In genomic region chr4:37893164-37893563, GRCh38 we compare ENCODE assay signal across 10 cellular contexts. TPM values are rescaled to one million over a fixed set of nuclear protein-coding genes. Genes with fewer than 3 reads are reported as not detected.
DNase-seq lines count a peak whose midpoint lies in the region; ATAC-seq and TF ChIP-seq lines count a peak whose summit lies in the region.
"Had no signal": no experiment of that assay in that cellular context is flagged by ENCODE, and none has a peak within 500 bp of the region (broad histone marks: within the 10 kb centered on the region; RNA-seq: fewer than 3 reads in every experiment).

No MANE protein-coding gene starts in this region.

- H3K36me3 Mint-ChIP-seq in CD8-positive, alpha-beta memory T cell, result peaks cover 0 to 12% (median 5%) of the 10 kb centered on the region in 3 donors
- H3K36me3 Mint-ChIP-seq in IgD-negative memory B cell, result peaks cover 1% of the 10 kb centered on the region
- peaks cover 26% of the 10 kb centered on the region for H3K36me3 Mint-ChIP-seq in activated naive CD8-positive, alpha-beta T cell treated with anti-CD3 and anti-CD28 coated beads, Interleukin-2, amount 10 ng/mL, durations not matched to agents 7 days and 5 days

- H3K36me3 ChIP-seq in CD8-positive, alpha-beta memory T cell (ENCODE audit: insufficient read depth, low read length), result no peaks in the 10 kb centered on the region
- H3K36me3 ChIP-seq in rectal smooth muscle tissue (ENCODE audit: control insufficient read depth, insufficient read depth, low read length), result no peaks in the 10 kb centered on the region
- no peaks in the 10 kb centered on the region for H3K36me3 ChIP-seq in left lung

- H3K27me3 Mint-ChIP-seq in CD8-positive, alpha-beta memory T cell, result no peaks in the 10 kb centered on the region
- no peaks in the 10 kb centered on the region for H3K27me3 Mint-ChIP-seq in IgD-negative memory B cell
- H3K27me3 Mint-ChIP-seq in activated naive CD8-positive, alpha-beta T cell treated with anti-CD3 and anti-CD28 coated beads, Interleukin-2, amount 10 ng/mL, durations not matched to agents 7 days and 5 days, result no peaks in the 10 kb centered on the region

- H3K4me3 Mint-ChIP-seq in CD8-positive, alpha-beta memory T cell, result peak overlapping the region in 6 of 7 donors; percentile 93 to 98 (median 98)
- H3K4me3 Mint-ChIP-seq in IgD-negative memory B cell, result peak overlapping the region; percentile 93 to 99 (median 97)
- peak overlapping the region; percentile 91 for H3K4me3 Mint-ChIP-seq in activated naive CD8-positive, alpha-beta T cell treated with anti-CD3 and anti-CD28 coated beads, Interleukin-2, amount 10 ng/mL, durations not matched to agents 7 days and 5 days

- H3K4me1 ChIP-seq in CD8-positive, alpha-beta memory T cell (ENCODE audit: insufficient read depth, low read length), result peaks cover 23% of the 10 kb centered on the region
- H3K4me1 ChIP-seq in rectal smooth muscle tissue (ENCODE audit: control insufficient read depth, insufficient read depth, low read length), result peaks cover 10% of the 10 kb centered on the region
- H3K4me1 ChIP-seq in left lung, result peaks cover 0 to 27% of the 10 kb centered on the region in 2 donors

- peaks cover 41 to 66% (median 61%) of the 10 kb centered on the region in 3 donors for H3K4me1 Mint-ChIP-seq in CD8-positive, alpha-beta memory T cell
- peaks cover 23 to 40% (median 23%) of the 10 kb centered on the region in 3 donors for H3K4me1 Mint-ChIP-seq in IgD-negative memory B cell
- H3K4me1 Mint-ChIP-seq in activated naive CD8-positive, alpha-beta T cell treated with anti-CD3 and anti-CD28 coated beads, Interleukin-2, amount 10 ng/mL, durations not matched to agents 7 days and 5 days, result peaks cover 41% of the 10 kb centered on the region

- no peaks in the 10 kb centered on the region for H3K27me3 ChIP-seq in CD8-positive, alpha-beta memory T cell (ENCODE audit: insufficient read depth, low read length, poor library complexity, severe bottlenecking)
- H3K27me3 ChIP-seq in rectal smooth muscle tissue (ENCODE audit: control insufficient read depth, insufficient read depth, low read length), result no peaks in the 10 kb centered on the region
- peaks cover 0 to 11% of the 10 kb centered on the region in 2 donors for H3K27me3 ChIP-seq in left lung

- no peaks in the 10 kb centered on the region for H3K9me3 ChIP-seq in CD8-positive, alpha-beta memory T cell (ENCODE audit: low read length)
- no peaks in the 10 kb centered on the region for H3K9me3 ChIP-seq in left lung

- intact Hi-C loops in left lung (cut with DNase I), result no loop called here

- H3K4me3 ChIP-seq in CD8-positive, alpha-beta memory T cell (ENCODE audit: low read length), result no peak overlapping the region
- H3K4me3 ChIP-seq in rectal smooth muscle tissue (ENCODE audit: low read length) (peak overlapping the region; percentile 17), left lung (no peak overlapping the region)
- H3K4me3 ChIP-seq: hepatocyte had no signal

- H3K27ac ChIP-seq in CD8-positive, alpha-beta memory T cell (ENCODE audit: low read depth, low read length), result no peak overlapping the region
- H3K27ac ChIP-seq in rectal smooth muscle tissue (ENCODE audit: low read depth, low read length), result no peak overlapping the region
- peak overlapping the region in 1 of 2 donors; percentile 9 for H3K27ac ChIP-seq in left lung
- H3K27ac ChIP-seq: hepatocyte had no signal

- CTCF ChIA-PET in CD8-positive, alpha-beta memory T cell (lab: Charles Lee), result no interaction called here

- POLR2A ChIA-PET in CD8-positive, alpha-beta memory T cell (lab: Charles Lee), result no interaction called here
- POLR2A ChIA-PET in activated naive CD8-positive, alpha-beta T cell treated with anti-CD3 and anti-CD28 coated beads, Interleukin-2, amount 10 ng/mL, durations not matched to agents 7 days and 5 days (lab: Charles Lee), result interaction anchor here (0.7 to 1.0 kb wide), 2 partner anchors 67 to 121 kb away, joined by 3 to 5 read pairs; partner anchors contain the start of gene PGM2

- no peak for DNase-seq in CD8-positive, alpha-beta memory T cell
- DNase-seq in activated naive CD8-positive, alpha-beta T cell treated with anti-CD3 and anti-CD28 coated beads, Interleukin-2, amount 10 ng/mL, durations not matched to agents 7 days and 5 days, result no peak
- DNase-seq in NCI-H2171 treated with DMSO at 0.1 percent for 48 hours (lab: John Stamatoyannopoulos, UW) (no peak), NCI-H524 (lab: John Stamatoyannopoulos, UW) (no peak), left lung (no peak)
- DNase-seq: dermis blood vessel endothelial cell, SIG-M5 had no signal

- TF ChIP-seq CTCF in left lung (IDR thresholded peaks at IDR 0.05), result no peak

- no peak for ATAC-seq in activated naive CD8-positive, alpha-beta T cell treated with anti-CD3 and anti-CD28 coated beads, Interleukin-2, amount 10 ng/mL, durations not matched to agents 7 days and 5 days (ENCODE audit: low read depth)
- ATAC-seq in left lung, result no peak

- H3K9ac ChIP-seq in rectal smooth muscle tissue (ENCODE audit: low read length), result no peak overlapping the region

- H3K9me3 Mint-ChIP-seq in CD8-positive, alpha-beta memory T cell, result no peaks in the 10 kb centered on the region
- no peaks in the 10 kb centered on the region for H3K9me3 Mint-ChIP-seq in IgD-negative memory B cell
- no peaks in the 10 kb centered on the region for H3K9me3 Mint-ChIP-seq in activated naive CD8-positive, alpha-beta T cell treated with anti-CD3 and anti-CD28 coated beads, Interleukin-2, amount 10 ng/mL, durations not matched to agents 7 days and 5 days

- peak overlapping the region; percentile 83 to 99 (median 95) for H3K27ac Mint-ChIP-seq in CD8-positive, alpha-beta memory T cell
- peak overlapping the region; percentile 74 to 95 (median 81) for H3K27ac Mint-ChIP-seq in IgD-negative memory B cell
- peak overlapping the region; percentile 93 for H3K27ac Mint-ChIP-seq in activated naive CD8-positive, alpha-beta T cell treated with anti-CD3 and anti-CD28 coated beads, Interleukin-2, amount 10 ng/mL, durations not matched to agents 7 days and 5 days

RNA-seq across cellular contexts. Expression of gene TBC1D1, which starts 2.3 kb away (rescaled TPM):
- 10 to 100 TPM; 73.1 to 76.1 TPM for total RNA-seq in CD8-positive, alpha-beta memory T cell
- polyA plus RNA-seq in CD8-positive, alpha-beta memory T cell, result 26.7 TPM
- 40.9 TPM for polyA plus RNA-seq in IgD-negative memory B cell
- total RNA-seq in activated naive CD8-positive, alpha-beta T cell treated with anti-CD3 and anti-CD28 coated beads, Interleukin-2, amount 10 ng/mL, durations not matched to agents 7 days and 5 days, result 10 to 100 TPM; 79.7 to 83.7 TPM
- total RNA-seq in left lung, result 10 to 100 TPM; 53.3 to 71.0 TPM
